12 cellular contexts compared by ENCODE assay signal in the genomic region with DNA sequence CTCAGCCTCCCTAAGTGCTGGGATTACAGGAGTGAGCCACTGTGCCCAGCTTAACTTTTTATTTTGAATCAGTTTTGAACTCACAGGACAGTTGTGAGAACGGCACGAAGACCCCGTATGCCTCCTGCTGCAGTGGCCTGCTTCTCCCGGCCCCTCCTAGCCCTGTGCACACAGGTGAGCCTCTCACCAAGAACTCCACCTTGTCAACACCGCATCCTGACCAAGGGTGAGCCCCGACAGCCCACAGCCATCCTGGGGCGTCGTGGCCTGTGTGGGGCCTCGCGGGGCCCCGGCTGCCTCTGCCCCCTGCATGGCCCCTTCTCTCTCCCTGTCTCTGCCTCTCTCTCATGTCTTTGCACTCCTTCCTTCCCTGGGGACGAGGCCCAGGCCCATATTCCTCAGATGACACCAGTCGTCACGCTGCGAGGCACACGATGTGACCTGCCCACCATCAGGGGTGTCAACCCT. TPM values are rescaled to one million over a fixed set of nuclear protein-coding genes. Genes with fewer than 3 reads are reported as not detected.
"Had no signal": no experiment of that assay in that cellular context is flagged by ENCODE, and none has a peak within 500 bp of the region (broad histone marks: within the 10 kb centered on the region; RNA-seq: fewer than 3 reads in every experiment).

No MANE protein-coding gene starts in this region.

- ATAC-seq: activated CD8-positive, alpha-beta T cell treated with anti-CD3 and anti-CD28 coated beads, Interleukin-2, amount 10 ng/mL, durations not matched to agents 7 days and 5 days; esophagus mucosa; left colon; mucosa of descending colon; natural killer cell; stimulated activated naive CD8-positive, alpha-beta T cell treated with anti-CD3 and anti-CD28 coated beads, Interleukin-15, Interleukin-2, amounts not matched to agents 100 U/mL and 50 U/mL, for 24 hours; T-cell had no signal

- H3K4me3 Mint-ChIP-seq: activated CD8-positive, alpha-beta T cell treated with anti-CD3 and anti-CD28 coated beads, Interleukin-2, amount 10 ng/mL, durations not matched to agents 7 days and 5 days; activated naive CD4-positive, alpha-beta T cell treated with anti-CD3 and anti-CD28 coated beads, Interleukin-2, amount 50 U/mL, for 24 hours; immature natural killer cell; natural killer cell; T-cell had no signal

- H3K27ac Mint-ChIP-seq: activated CD8-positive, alpha-beta T cell treated with anti-CD3 and anti-CD28 coated beads, Interleukin-2, amount 10 ng/mL, durations not matched to agents 7 days and 5 days; activated naive CD4-positive, alpha-beta T cell treated with anti-CD3 and anti-CD28 coated beads, Interleukin-2, amount 50 U/mL, for 24 hours; natural killer cell had no signal

- DNase-seq: activated CD8-positive, alpha-beta T cell treated with anti-CD3 and anti-CD28 coated beads, Interleukin-2, amount 10 ng/mL, durations not matched to agents 7 days and 5 days; immature natural killer cell; left colon; stimulated activated CD4-positive, alpha-beta T cell treated with anti-CD3 and anti-CD28 coated beads, Interleukin-2, amount 100 ng/mL, for 48 hours; stimulated activated naive CD8-positive, alpha-beta T cell treated with anti-CD3 and anti-CD28 coated beads, Interleukin-15, Interleukin-2, amounts not matched to agents 100 U/mL and 50 U/mL, for 24 hours; T1000 had no signal

- H3K36me3 Mint-ChIP-seq: natural killer cell had no signal

- H3K9me3 Mint-ChIP-seq: activated naive CD4-positive, alpha-beta T cell treated with anti-CD3 and anti-CD28 coated beads, Interleukin-2, amount 50 U/mL, for 24 hours; immature natural killer cell; natural killer cell; T-cell had no signal

- H3K27me3 Mint-ChIP-seq: activated naive CD4-positive, alpha-beta T cell treated with anti-CD3 and anti-CD28 coated beads, Interleukin-2, amount 50 U/mL, for 24 hours; T-cell had no signal

RNA-seq across cellular contexts. Expression of gene TBX1, which starts 55.3 kb away (rescaled TPM):
- total RNA-seq: temporal lobe had no signal
